Comparison of ENCODE assay signal across 10 cellular contexts in the genomic region with DNA sequence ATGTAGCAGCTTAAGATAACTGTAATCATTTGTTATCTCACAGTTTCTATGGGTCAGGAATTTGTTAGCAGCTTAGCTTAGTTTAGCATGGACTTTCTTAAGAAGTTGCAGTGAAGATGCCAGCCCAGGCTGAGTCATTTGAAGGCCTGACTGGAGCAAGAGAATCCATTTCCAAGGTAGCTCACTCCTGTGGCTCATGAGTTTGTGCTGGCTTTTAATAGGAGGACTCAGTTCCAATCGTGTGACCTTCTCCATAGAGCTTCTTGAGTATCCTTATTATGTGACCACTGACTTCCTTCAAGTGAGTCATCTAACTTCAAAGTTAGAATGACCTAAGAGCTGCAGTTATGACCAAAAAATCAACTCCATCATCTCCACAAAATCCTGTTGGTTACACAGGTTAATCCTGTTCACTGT. TPM values are rescaled to one million over a fixed set of nuclear protein-coding genes. Genes with fewer than 3 reads are reported as not detected.
A peak's percentile ranks its signal among the peaks of the same experiment; 100 is the strongest.
DNase-seq lines count a peak whose midpoint lies in the region; ATAC-seq, FAIRE-seq and TF ChIP-seq lines count a peak whose summit lies in the region.
"Had no signal": no experiment of that assay in that cellular context is flagged by ENCODE, and none has a peak within 500 bp of the region (broad histone marks: within the 10 kb centered on the region; RNA-seq: fewer than 3 reads in every experiment).

No MANE protein-coding gene starts in this region.

- H3K4me1 Mint-ChIP-seq in activated CD8-positive, alpha-beta T cell treated with anti-CD3 and anti-CD28 coated beads for 36 hours (ENCODE audit: low read depth), result peaks cover 26% of the 10 kb centered on the region
- H3K4me1 Mint-ChIP-seq in activated CD8-positive, alpha-beta T cell treated with anti-CD3 and anti-CD28 coated beads, Interleukin-2, amount 10 ng/mL, durations not matched to agents 7 days and 5 days (ENCODE audit: low read depth), result peaks cover 18% of the 10 kb centered on the region

- peaks cover 3 to 8% of the 10 kb centered on the region in 2 donors for H3K4me1 ChIP-seq in kidney (ENCODE audit: control insufficient read depth in 1 of 2, insufficient read depth in 1 of 2, low read depth in 1 of 2, low read length in 2 of 2)

- H3K36me3 ChIP-seq in MG63, result peaks cover 29% of the 10 kb centered on the region
- H3K36me3 ChIP-seq in kidney (ENCODE audit: control insufficient read depth in 1 of 2, insufficient read depth in 2 of 2, low read length in 2 of 2), result peaks cover 7 to 11% of the 10 kb centered on the region in 2 donors

- no peaks in the 10 kb centered on the region for H3K9me3 Mint-ChIP-seq in activated CD8-positive, alpha-beta T cell treated with anti-CD3 and anti-CD28 coated beads for 36 hours
- no peaks in the 10 kb centered on the region for H3K9me3 Mint-ChIP-seq in activated CD8-positive, alpha-beta T cell treated with anti-CD3 and anti-CD28 coated beads, Interleukin-2, amount 10 ng/mL, durations not matched to agents 7 days and 5 days (ENCODE audit: insufficient read depth)

- H3K9ac ChIP-seq in kidney (ENCODE audit: low read length in 2 of 2), result no peak overlapping the region

- H3K4me3 Mint-ChIP-seq in activated CD8-positive, alpha-beta T cell treated with anti-CD3 and anti-CD28 coated beads for 36 hours, result no peak overlapping the region
- no peak overlapping the region for H3K4me3 Mint-ChIP-seq in activated CD8-positive, alpha-beta T cell treated with anti-CD3 and anti-CD28 coated beads, Interleukin-2, amount 10 ng/mL, durations not matched to agents 7 days and 5 days

- H3K27ac Mint-ChIP-seq in activated CD8-positive, alpha-beta T cell treated with anti-CD3 and anti-CD28 coated beads for 36 hours, result no peak overlapping the region
- H3K27ac Mint-ChIP-seq in activated CD8-positive, alpha-beta T cell treated with anti-CD3 and anti-CD28 coated beads, Interleukin-2, amount 10 ng/mL, durations not matched to agents 7 days and 5 days, result no peak overlapping the region

- H3K27me3 ChIP-seq in MG63, result no peaks in the 10 kb centered on the region

- H3K27ac ChIP-seq in kidney (ENCODE audit: low read depth in 2 of 2, low read length in 2 of 2), result no peak overlapping the region

- CTCF ChIA-PET in activated CD8-positive, alpha-beta T cell treated with anti-CD3 and anti-CD28 coated beads for 36 hours (lab: Charles Lee), result interaction anchor here (1.4 kb wide), 1 partner anchor 306 kb away, joined by 3 read pairs; no protein-coding TSS in a partner anchor
- CTCF ChIA-PET in activated CD8-positive, alpha-beta T cell treated with anti-CD3 and anti-CD28 coated beads, Interleukin-2, amount 10 ng/mL, durations not matched to agents 7 days and 5 days (lab: Charles Lee), result no interaction called here

- ATAC-seq in activated CD8-positive, alpha-beta T cell treated with anti-CD3 and anti-CD28 coated beads for 36 hours, result no peak
- no peak for ATAC-seq in activated CD8-positive, alpha-beta T cell treated with anti-CD3 and anti-CD28 coated beads, Interleukin-2, amount 10 ng/mL, durations not matched to agents 7 days and 5 days

- TF ChIP-seq CTCF in activated CD8-positive, alpha-beta T cell treated with anti-CD3 and anti-CD28 coated beads for 36 hours (IDR thresholded peaks at IDR 0.05), result no peak
- no peak for TF ChIP-seq CTCF in choroid plexus epithelial cell (conservative IDR thresholded peaks at IDR 0.05; ENCODE audit: low read depth, low read length)
- TF ChIP-seq CTCF in kidney (IDR thresholded peaks at IDR 0.05; ENCODE audit: borderline replicate concordance, extremely low read depth, insufficient read depth), result no peak

- H3K36me3 Mint-ChIP-seq in activated CD8-positive, alpha-beta T cell treated with anti-CD3 and anti-CD28 coated beads for 36 hours (ENCODE audit: low read depth), result peaks cover 19% of the 10 kb centered on the region
- H3K36me3 Mint-ChIP-seq in activated CD8-positive, alpha-beta T cell treated with anti-CD3 and anti-CD28 coated beads, Interleukin-2, amount 10 ng/mL, durations not matched to agents 7 days and 5 days (ENCODE audit: low read depth), result peaks cover 30% of the 10 kb centered on the region

- peak; percentile 18 for DNase-seq in activated CD8-positive, alpha-beta T cell treated with anti-CD3 and anti-CD28 coated beads for 36 hours
- DNase-seq in activated CD8-positive, alpha-beta T cell treated with anti-CD3 and anti-CD28 coated beads, Interleukin-2, amount 10 ng/mL, durations not matched to agents 7 days and 5 days, result no peak
- DNase-seq in MG63 (peak; percentile 28), choroid plexus epithelial cell (ENCODE audit: low read depth) (peak; percentile 33), renal cortical epithelial cell (ENCODE audit: low read depth) (peak; percentile 64), RPMI8226 (no peak), kidney (no peak)
- no peak for DNase-seq in activated effector memory CD4-positive, alpha-beta T cell treated with Interleukin-2 at 50 U/mL for 16 hours
- DNase-seq: activated naive CD4-positive, alpha-beta T cell treated with anti-CD3 and anti-CD28 coated beads, Interleukin-2, amount 50 U/mL, for 16 hours; glutamatergic neuron had no signal

- H3K4me3 ChIP-seq in MG63 (no peak overlapping the region), choroid plexus epithelial cell (ENCODE audit: low read depth, low read length) (no peak overlapping the region), kidney (ENCODE audit: low read length in 2 of 2) (no peak overlapping the region)

- H3K9me3 ChIP-seq in MG63 (no peaks in the 10 kb centered on the region), kidney (ENCODE audit: control insufficient read depth in 1 of 2, low read length in 2 of 2) (no peaks in the 10 kb centered on the region)

- POLR2A ChIA-PET in activated CD8-positive, alpha-beta T cell treated with anti-CD3 and anti-CD28 coated beads for 36 hours (lab: Charles Lee), result no interaction called here
- POLR2A ChIA-PET in activated CD8-positive, alpha-beta T cell treated with anti-CD3 and anti-CD28 coated beads, Interleukin-2, amount 10 ng/mL, durations not matched to agents 7 days and 5 days (lab: Charles Lee), result interaction anchor here (1.4 kb wide), 1 partner anchor 71 kb away, joined by 4 read pairs; the partner anchor contains the start of gene EIF2AK2

- no peaks in the 10 kb centered on the region for H3K27me3 Mint-ChIP-seq in activated CD8-positive, alpha-beta T cell treated with anti-CD3 and anti-CD28 coated beads for 36 hours
- H3K27me3 Mint-ChIP-seq in activated CD8-positive, alpha-beta T cell treated with anti-CD3 and anti-CD28 coated beads, Interleukin-2, amount 10 ng/mL, durations not matched to agents 7 days and 5 days (ENCODE audit: low read depth), result no peaks in the 10 kb centered on the region

- no peak for FAIRE-seq in kidney (lab: Jason Lieb, UNC)

- intact Hi-C loops in activated CD8-positive, alpha-beta T cell treated with anti-CD3 and anti-CD28 coated beads for 36 hours (cut with micrococcal nuclease), result no loop called here
- intact Hi-C loops in kidney (cut with DNase I), result no loop called here

RNA-seq across cellular contexts. Expression of gene GPATCH11, which starts 1.4 kb away (rescaled TPM):
- 10 to 100 TPM in 1 of 2 experiments, 1 to 10 TPM in 1; 9.9 to 11.7 TPM for total RNA-seq in activated CD8-positive, alpha-beta T cell treated with anti-CD3 and anti-CD28 coated beads for 36 hours
- 10 to 100 TPM; 11.2 to 11.8 TPM for total RNA-seq in activated CD8-positive, alpha-beta T cell treated with anti-CD3 and anti-CD28 coated beads, Interleukin-2, amount 10 ng/mL, durations not matched to agents 7 days and 5 days
- total RNA-seq in MG63 (2014; rRNA removed; shearing (Covaris generic); ENCODE audit: low replicate concordance), result 6.3 and 9.0 TPM in 2 replicates
- 5.6 and 6.1 TPM in 2 replicates for total RNA-seq in renal cortical epithelial cell
- total RNA-seq in kidney, result 6.0 TPM
- 3.3 TPM for polyA plus RNA-seq in kidney (ENCODE audit: insufficient read depth, low read depth, low replicate concordance)

RNA-seq across cellular contexts. Expression of gene HEATR5B, which starts 1.6 kb away (rescaled TPM):
- total RNA-seq in activated CD8-positive, alpha-beta T cell treated with anti-CD3 and anti-CD28 coated beads for 36 hours, result 10 to 100 TPM; 15.2 to 18.2 TPM
- total RNA-seq in activated CD8-positive, alpha-beta T cell treated with anti-CD3 and anti-CD28 coated beads, Interleukin-2, amount 10 ng/mL, durations not matched to agents 7 days and 5 days, result 10 to 100 TPM; 16.4 to 17.0 TPM
- total RNA-seq in MG63 (2014; rRNA removed; shearing (Covaris generic); ENCODE audit: low replicate concordance), result 2.9 and 3.5 TPM in 2 replicates
- total RNA-seq in renal cortical epithelial cell (23.6 and 31.6 TPM in 2 replicates), kidney (20.5 TPM)
- polyA plus RNA-seq in kidney (ENCODE audit: insufficient read depth, low read depth, low replicate concordance), result 4.4 TPM

Comparison
In these comparisons a context has a peak if more than half of its experiments do, and no peak if none do; other contexts are left out.
1. DNase-seq: peak in activated CD8-positive, alpha-beta T cell treated with anti-CD3 and anti-CD28 coated beads for 36 hours (single experiment), MG63 (single experiment), choroid plexus epithelial cell (single experiment) and renal cortical epithelial cell (single experiment); none in activated CD8-positive, alpha-beta T cell treated with anti-CD3 and anti-CD28 coated beads, Interleukin-2, amount 10 ng/mL, durations not matched to agents 7 days and 5 days (single experiment), activated effector memory CD4-positive, alpha-beta T cell treated with Interleukin-2 at 50 U/mL for 16 hours (single experiment), RPMI8226 (single experiment) and kidney (single experiment).